1 cellular context compared by ENCODE assay signal in the genomic region with DNA sequence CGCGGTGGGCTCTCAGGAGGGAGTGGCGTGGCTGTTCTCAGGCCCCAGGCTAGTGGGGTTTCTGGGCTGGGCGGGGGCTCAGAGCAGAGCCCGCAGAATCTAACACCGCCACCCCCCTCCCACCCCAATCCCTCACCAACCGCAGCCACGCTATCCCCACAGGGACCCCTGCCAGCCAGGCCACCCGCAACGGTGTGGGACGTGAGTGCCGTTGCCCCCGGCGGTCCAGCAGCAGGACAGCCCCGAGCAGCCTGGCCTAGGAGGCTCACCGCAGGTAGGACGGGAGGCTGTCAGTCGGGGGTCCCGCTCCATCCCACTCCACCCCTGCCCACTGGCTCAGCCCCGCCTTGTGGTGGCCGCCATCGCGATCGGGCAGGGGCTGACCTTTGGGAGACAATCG.
TF ChIP-seq lines count a peak whose summit lies in the region.

A gene with protein sequence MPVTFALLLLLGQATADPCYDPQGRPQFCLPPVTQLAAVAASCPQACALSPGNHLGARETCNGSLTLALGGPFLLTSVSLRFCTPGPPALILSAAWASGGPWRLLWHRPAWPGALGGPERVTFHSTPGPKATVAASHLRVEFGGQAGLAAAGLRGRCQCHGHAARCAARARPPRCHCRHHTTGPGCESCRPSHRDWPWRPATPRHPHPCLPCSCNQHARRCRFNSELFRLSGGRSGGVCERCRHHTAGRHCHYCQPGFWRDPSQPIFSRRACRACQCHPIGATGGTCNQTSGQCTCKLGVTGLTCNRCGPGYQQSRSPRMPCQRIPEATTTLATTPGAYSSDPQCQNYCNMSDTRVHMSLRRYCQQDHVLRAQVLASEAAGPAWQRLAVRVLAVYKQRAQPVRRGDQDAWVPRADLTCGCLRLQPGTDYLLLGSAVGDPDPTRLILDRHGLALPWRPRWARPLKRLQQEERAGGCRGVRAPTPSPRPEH (minus strand): TSS at position 24 of the 400 bp plus-strand sequence. CDS start 2,031 bp downstream, outside the sequence.

TF ChIP-seq in IMR-90, 13 proteins besides CTCF, POLR2A, EP300 and RAD21 (continued from another document):
- TF ChIP-seq BHLHE40 (IDR thresholded peaks at IDR 0.05; ENCODE audit: low read depth, low read length) (no peak), MXI1 (IDR thresholded peaks at IDR 0.05; ENCODE audit: borderline replicate concordance, low read depth, low read length) (no peak), CHD1 (IDR thresholded peaks at IDR 0.05; ENCODE audit: low read depth, low read length) (no peak), MAFK (IDR thresholded peaks at IDR 0.05; ENCODE audit: low read depth, low read length) (no peak), NFE2L2 (IDR thresholded peaks at IDR 0.05; ENCODE audit: low read depth, low read length) (no peak), FOS (IDR thresholded peaks at IDR 0.05; ENCODE audit: low read depth, low read length) (no peak), RCOR1 (IDR thresholded peaks at IDR 0.05; ENCODE audit: insufficient replicate concordance, low read length) (no peak), CEBPB (IDR thresholded peaks at IDR 0.05; ENCODE audit: low read depth, low read length) (no peak), RFX5 (IDR thresholded peaks at IDR 0.05; ENCODE audit: low read depth, low read length) (no peak)
- TF ChIP-seq, protein P1, sequence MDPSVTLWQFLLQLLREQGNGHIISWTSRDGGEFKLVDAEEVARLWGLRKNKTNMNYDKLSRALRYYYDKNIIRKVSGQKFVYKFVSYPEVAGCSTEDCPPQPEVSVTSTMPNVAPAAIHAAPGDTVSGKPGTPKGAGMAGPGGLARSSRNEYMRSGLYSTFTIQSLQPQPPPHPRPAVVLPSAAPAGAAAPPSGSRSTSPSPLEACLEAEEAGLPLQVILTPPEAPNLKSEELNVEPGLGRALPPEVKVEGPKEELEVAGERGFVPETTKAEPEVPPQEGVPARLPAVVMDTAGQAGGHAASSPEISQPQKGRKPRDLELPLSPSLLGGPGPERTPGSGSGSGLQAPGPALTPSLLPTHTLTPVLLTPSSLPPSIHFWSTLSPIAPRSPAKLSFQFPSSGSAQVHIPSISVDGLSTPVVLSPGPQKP (IDR thresholded peaks at IDR 0.05; ENCODE audit: borderline replicate concordance, low read depth, low read length), result no peak
